ENCODE assay signal across 23 cellular contexts in the genomic region with DNA sequence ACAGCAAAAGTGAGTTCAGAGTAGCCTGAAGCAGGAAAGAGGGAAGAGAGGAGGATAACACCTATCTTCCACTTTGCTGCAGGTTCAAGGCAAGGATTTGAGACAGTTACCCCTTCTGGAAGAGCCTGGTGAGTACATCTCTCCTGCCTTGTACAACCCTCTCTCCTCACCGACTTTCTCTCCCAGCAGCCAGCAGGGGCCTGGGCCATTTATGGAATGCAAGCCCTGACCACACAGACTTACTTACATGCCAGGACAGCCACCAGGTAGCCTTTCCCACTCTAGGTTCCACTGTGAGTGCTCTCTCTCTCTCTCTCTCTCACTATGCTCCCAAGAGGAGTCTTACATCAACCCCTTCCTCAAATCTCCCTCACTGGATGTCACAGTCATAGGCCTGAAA. TPM values are rescaled to one million over a fixed set of nuclear protein-coding genes. Genes with fewer than 3 reads are reported as not detected.
"Had no signal": no experiment of that assay in that cellular context is flagged by ENCODE, and none has a peak within 500 bp of the region (broad histone marks: within the 10 kb centered on the region; RNA-seq: fewer than 3 reads in every experiment).

No MANE protein-coding gene starts in this region.

- H3K9me3 Mint-ChIP-seq: activated CD4-positive, alpha-beta memory T cell treated with anti-CD3 and anti-CD28 coated beads for 36 hours; activated T-helper 17 cell treated with anti-CD3 and anti-CD28 coated beads, Interleukin-2, amount 50 U/mL, for 72 hours; naive thymus-derived CD4-positive, alpha-beta T cell; stimulated activated effector memory CD8-positive, alpha-beta T cell treated with anti-CD3 and anti-CD28 coated beads, Interleukin-12 subunit alpha, Interleukin-12 subunit beta, amount 100 ng/mL, for 72 hours had no signal

- H3K9me3 ChIP-seq: breast epithelium, gastrocnemius medialis, left ventricle myocardium inferior, mucosa of descending colon, thoracic aorta, upper lobe of left lung had no signal

- H3K4me1 Mint-ChIP-seq: activated T-helper 17 cell treated with anti-CD3 and anti-CD28 coated beads, Interleukin-2, amount 50 U/mL, for 72 hours; naive thymus-derived CD4-positive, alpha-beta T cell; stimulated activated effector memory CD8-positive, alpha-beta T cell treated with anti-CD3 and anti-CD28 coated beads, Interleukin-12 subunit alpha, Interleukin-12 subunit beta, amount 100 ng/mL, for 72 hours had no signal

- H3K4me3 Mint-ChIP-seq: activated CD4-positive, alpha-beta memory T cell treated with anti-CD3 and anti-CD28 coated beads for 36 hours; activated CD4-positive, alpha-beta T cell treated with anti-CD3 and anti-CD28 coated beads for 36 hours; activated T-helper 17 cell treated with anti-CD3 and anti-CD28 coated beads, Interleukin-2, amount 50 U/mL, for 72 hours; naive thymus-derived CD4-positive, alpha-beta T cell; stimulated activated effector memory CD8-positive, alpha-beta T cell treated with anti-CD3 and anti-CD28 coated beads, Interleukin-12 subunit alpha, Interleukin-12 subunit beta, amount 100 ng/mL, for 72 hours had no signal

- H2AFZ ChIP-seq: parathyroid adenoma had no signal

- ATAC-seq: activated CD4-positive, alpha-beta T cell treated with anti-CD3 and anti-CD28 coated beads for 36 hours; activated T-helper 17 cell treated with anti-CD3 and anti-CD28 coated beads, Interleukin-2, amount 50 U/mL, for 72 hours; esophagus mucosa; gastrocnemius medialis; mucosa of descending colon; naive thymus-derived CD4-positive, alpha-beta T cell; sciatic nerve; stimulated activated effector memory CD8-positive, alpha-beta T cell treated with anti-CD3 and anti-CD28 coated beads, Interleukin-12 subunit alpha, Interleukin-12 subunit beta, amount 100 ng/mL, for 72 hours had no signal

- H3K27ac ChIP-seq: breast epithelium, gastrocnemius medialis, left ventricle myocardium inferior, parathyroid adenoma, thoracic aorta, upper lobe of left lung, WERI-Rb-1 had no signal

- H3K4me3 ChIP-seq: breast epithelium, gastrocnemius medialis, left ventricle myocardium inferior, mucosa of descending colon, smooth muscle cell, thoracic aorta, upper lobe of left lung had no signal

- H3K4me1 ChIP-seq: breast epithelium, gastrocnemius medialis, parathyroid adenoma, upper lobe of left lung had no signal

- H3K79me2 ChIP-seq: parathyroid adenoma had no signal

- H3K27me3 ChIP-seq: breast epithelium, gastrocnemius medialis, upper lobe of left lung had no signal

- H3K4me2 ChIP-seq: smooth muscle cell had no signal

- H3K27ac Mint-ChIP-seq: activated CD4-positive, alpha-beta memory T cell treated with anti-CD3 and anti-CD28 coated beads for 36 hours; activated CD4-positive, alpha-beta T cell treated with anti-CD3 and anti-CD28 coated beads for 36 hours; activated T-helper 17 cell treated with anti-CD3 and anti-CD28 coated beads, Interleukin-2, amount 50 U/mL, for 72 hours; naive thymus-derived CD4-positive, alpha-beta T cell; stimulated activated effector memory CD8-positive, alpha-beta T cell treated with anti-CD3 and anti-CD28 coated beads, Interleukin-12 subunit alpha, Interleukin-12 subunit beta, amount 100 ng/mL, for 72 hours had no signal

- H3K36me3 ChIP-seq: breast epithelium, gastrocnemius medialis, left ventricle myocardium inferior, thoracic aorta, upper lobe of left lung, WERI-Rb-1 had no signal

- DNase-seq: activated CD4-positive, alpha-beta memory T cell treated with anti-CD3 and anti-CD28 coated beads for 36 hours; activated CD4-positive, alpha-beta T cell treated with anti-CD3 and anti-CD28 coated beads for 36 hours; activated naive CD4-positive, alpha-beta T cell; anterior cingulate cortex; cerebellar nuclear complex; effector CD8-positive, alpha-beta T cell; gastrocnemius medialis; head of caudate nucleus; left ventricle myocardium inferior; mucosa of descending colon; naive thymus-derived CD4-positive, alpha-beta T cell; stimulated activated CD4-positive, alpha-beta T cell treated with anti-CD3 and anti-CD28 coated beads, Interleukin-4, amount 100 ng/mL, for 1 hour; T-helper 2 cell; upper lobe of left lung; WERI-Rb-1 had no signal

- H3K36me3 Mint-ChIP-seq: activated CD4-positive, alpha-beta memory T cell treated with anti-CD3 and anti-CD28 coated beads for 36 hours; naive thymus-derived CD4-positive, alpha-beta T cell; stimulated activated effector memory CD8-positive, alpha-beta T cell treated with anti-CD3 and anti-CD28 coated beads, Interleukin-12 subunit alpha, Interleukin-12 subunit beta, amount 100 ng/mL, for 72 hours had no signal

- H3K9ac ChIP-seq: parathyroid adenoma had no signal

RNA-seq across cellular contexts. Expression of gene BCL11A, which starts 57.0 kb away (rescaled TPM):
- total RNA-seq: activated CD4-positive, alpha-beta memory T cell treated with anti-CD3 and anti-CD28 coated beads for 36 hours had no signal
